ENCODE assay signal across 8 cellular contexts in genomic region chr11:82902086-82902485, GRCh38. TPM values are rescaled to one million over a fixed set of nuclear protein-coding genes. Genes with fewer than 3 reads are reported as not detected.
DNase-seq lines count a peak whose midpoint lies in the region; ATAC-seq and TF ChIP-seq lines count a peak whose summit lies in the region.

No MANE protein-coding gene starts in this region.

- H3K9me3 ChIP-seq in T-helper 17 cell (ENCODE audit: control insufficient read depth, low read length, poor library complexity, severe bottlenecking) (no peaks in the 10 kb centered on the region), smooth muscle cell (replicated peaks; ENCODE audit: low read depth) (no peaks in the 10 kb centered on the region)

- H3K27me3 ChIP-seq in smooth muscle cell (ENCODE audit: low read depth), result no peaks in the 10 kb centered on the region

- peak overlapping the region; percentile 93 for H3K4me2 ChIP-seq in smooth muscle cell

- ATAC-seq in T-helper 17 cell, result no peak

- no peaks in the 10 kb centered on the region for H3K36me3 ChIP-seq in smooth muscle cell (ENCODE audit: low read depth)

- H2AFZ ChIP-seq in smooth muscle cell (ENCODE audit: low read depth), result peak overlapping the region; percentile 93

- peaks cover 49% of the 10 kb centered on the region for H3K4me1 Mint-ChIP-seq in T-helper 1 cell treated with Interleukin-12 subunit alpha and Interleukin-12 subunit beta and Interleukin-4 antibody, amounts not matched to agents 30 μg/mL and 1 μg/mL, for 36 hours (ENCODE audit: low read depth)
- H3K4me1 Mint-ChIP-seq in T-helper 17 cell, result peaks cover 45% of the 10 kb centered on the region

- no peak for TF ChIP-seq CTCF in fibroblast of the aortic adventitia (IDR thresholded peaks at IDR 0.05; ENCODE audit: insufficient read depth, low read length)
- TF ChIP-seq CTCF in smooth muscle cell (IDR thresholded peaks at IDR 0.05; ENCODE audit: borderline replicate concordance, insufficient read depth, poor library complexity, severe bottlenecking), result no peak

- H3K9me3 Mint-ChIP-seq in T-helper 1 cell treated with Interleukin-12 subunit alpha and Interleukin-12 subunit beta and Interleukin-4 antibody, amounts not matched to agents 30 μg/mL and 1 μg/mL, for 36 hours, result no peaks in the 10 kb centered on the region

- H3K4me3 ChIP-seq in fibroblast of the aortic adventitia (ENCODE audit: low read depth, low read length) (peak overlapping the region; percentile 82), smooth muscle cell (peak overlapping the region; percentile 75)

- H3K4me1 ChIP-seq in smooth muscle cell (ENCODE audit: low read depth), result peaks cover 7% of the 10 kb centered on the region

- WGBS in smooth muscle cell (ENCODE audit: low lambda C conversion rate), result under 1% methylated on average over 9 of the region's 9 CpGs

- peak overlapping the region; percentile 97 for H3K4me3 Mint-ChIP-seq in T-helper 1 cell treated with Interleukin-12 subunit alpha and Interleukin-12 subunit beta and Interleukin-4 antibody, amounts not matched to agents 30 μg/mL and 1 μg/mL, for 36 hours
- peak overlapping the region; percentile 98 for H3K4me3 Mint-ChIP-seq in T-helper 17 cell

- no peaks in the 10 kb centered on the region for H4K20me1 ChIP-seq in smooth muscle cell (ENCODE audit: low read depth)

- no peaks in the 10 kb centered on the region for H3K27me3 Mint-ChIP-seq in T-helper 1 cell treated with Interleukin-12 subunit alpha and Interleukin-12 subunit beta and Interleukin-4 antibody, amounts not matched to agents 30 μg/mL and 1 μg/mL, for 36 hours (ENCODE audit: low read depth)
- no peaks in the 10 kb centered on the region for H3K27me3 Mint-ChIP-seq in T-helper 17 cell

- no peak overlapping the region for H3K27ac ChIP-seq in smooth muscle cell (ENCODE audit: low read depth)

- peaks cover 27% of the 10 kb centered on the region for H3K79me2 ChIP-seq in smooth muscle cell (ENCODE audit: low read depth)

- no peaks in the 10 kb centered on the region for H3K36me3 Mint-ChIP-seq in T-helper 1 cell treated with Interleukin-12 subunit alpha and Interleukin-12 subunit beta and Interleukin-4 antibody, amounts not matched to agents 30 μg/mL and 1 μg/mL, for 36 hours (ENCODE audit: low read depth)
- H3K36me3 Mint-ChIP-seq in T-helper 17 cell (ENCODE audit: low read depth), result peaks cover 2% of the 10 kb centered on the region

- no peaks in the 10 kb centered on the region for H3F3A ChIP-seq in smooth muscle cell (ENCODE audit: low read depth)

- H3K27ac Mint-ChIP-seq in T-helper 1 cell treated with Interleukin-12 subunit alpha and Interleukin-12 subunit beta and Interleukin-4 antibody, amounts not matched to agents 30 μg/mL and 1 μg/mL, for 36 hours, result peak overlapping the region; percentile 99
- peak overlapping the region; percentile 100 for H3K27ac Mint-ChIP-seq in T-helper 17 cell

- peak overlapping the region; percentile 9 for H3K9ac ChIP-seq in smooth muscle cell (ENCODE audit: low read depth)

- DNase-seq in T-helper 1 cell (no peak), T-helper 17 cell (no peak), fibroblast of the aortic adventitia (ENCODE audit: low read depth) (no peak), smooth muscle cell (lab: John Stamatoyannopoulos, UW; ENCODE audit: unreplicated experiment) (no peak), NCI-H1092 (lab: John Stamatoyannopoulos, UW) (no peak), dermis blood vessel endothelial cell (no peak), cerebellar cortex (ENCODE audit: low spot score) (no peak)

RNA-seq across cellular contexts. Expression of gene DDIAS, which starts 0.6 kb away (rescaled TPM):
- total RNA-seq in T-helper 17 cell (under 1 TPM; 0.47 to 0.52 TPM), fibroblast of the aortic adventitia (ENCODE audit: low replicate concordance) (0.16 and 14.3 TPM in 2 replicates), smooth muscle cell (4.0 and 5.9 TPM in 2 replicates), dermis blood vessel endothelial cell (4.6 and 12.8 TPM in 2 replicates)
- polyA plus RNA-seq in smooth muscle cell, result 3.1 TPM in 2 replicates

RNA-seq across cellular contexts. Expression of gene PRCP, which starts 1.9 kb away (rescaled TPM):
- total RNA-seq in T-helper 17 cell (10 to 100 TPM; 23.0 to 28.7 TPM), fibroblast of the aortic adventitia (ENCODE audit: low replicate concordance) (19.0 and 41.1 TPM in 2 replicates), smooth muscle cell (78.8 and 92.9 TPM in 2 replicates), dermis blood vessel endothelial cell (282 and 333 TPM in 2 replicates)
- polyA plus RNA-seq in smooth muscle cell, result 73.9 and 84.0 TPM in 2 replicates
